ENCODE assay signal across 9 cellular contexts in genomic region chr12:6536894-6537579, GRCh38. TPM values are rescaled to one million over a fixed set of nuclear protein-coding genes. Genes with fewer than 3 reads are reported as not detected.
DNase-seq lines count a peak whose midpoint lies in the region; ATAC-seq and TF ChIP-seq lines count a peak whose summit lies in the region.
"Had no signal": no experiment of that assay in that cellular context is flagged by ENCODE, and none has a peak within 500 bp of the region (broad histone marks: within the 10 kb centered on the region; RNA-seq: fewer than 3 reads in every experiment).

No MANE protein-coding gene starts in this region.

- H3K4me3 ChIP-seq in WI38 (ENCODE audit: low read depth, low read length) (peak overlapping the region; percentile 99), fibroblast of the aortic adventitia (ENCODE audit: low read depth, low read length) (peak overlapping the region; percentile 92)

- peaks cover 80% of the 10 kb centered on the region for H3K4me1 Mint-ChIP-seq in stimulated activated memory B cell treated with anti-CD40 and anti-IgM and Interleukin-4, amounts not matched to agents 10 μg/mL and 1 μg/mL and 100 μg/mL, for 72 hours

- DNase-seq in DMS53 (lab: John Stamatoyannopoulos, UW) (peak; percentile 68), DMS53 treated with DMSO at 0.1 percent for 48 hours (lab: John Stamatoyannopoulos, UW; ENCODE audit: unreplicated experiment) (no peak), fibroblast of the aortic adventitia (ENCODE audit: low read depth) (peak; percentile 12), inferior parietal cortex (ENCODE audit: extremely low spot score) (no peak), retina (no peak)
- DNase-seq: NCI-H1436 treated with DMSO at 0.1 percent for 48 hours had no signal

- H3K27ac Mint-ChIP-seq in stimulated activated memory B cell treated with anti-CD40 and anti-IgM and Interleukin-4, amounts not matched to agents 10 μg/mL and 1 μg/mL and 100 μg/mL, for 72 hours: peak overlapping the region; percentile 98

- H3K4me3 Mint-ChIP-seq in stimulated activated memory B cell treated with anti-CD40 and anti-IgM and Interleukin-4, amounts not matched to agents 10 μg/mL and 1 μg/mL and 100 μg/mL, for 72 hours: peak overlapping the region; percentile 92

- peaks cover 52% of the 10 kb centered on the region for H3K36me3 Mint-ChIP-seq in stimulated activated memory B cell treated with anti-CD40 and anti-IgM and Interleukin-4, amounts not matched to agents 10 μg/mL and 1 μg/mL and 100 μg/mL, for 72 hours

- H3K9me3 Mint-ChIP-seq in stimulated activated memory B cell treated with anti-CD40 and anti-IgM and Interleukin-4, amounts not matched to agents 10 μg/mL and 1 μg/mL and 100 μg/mL, for 72 hours: no peaks in the 10 kb centered on the region

- TF ChIP-seq CTCF in WI38 (IDR thresholded peaks at IDR 0.05; ENCODE audit: low read depth, low read length) (no peak), fibroblast of the aortic adventitia (IDR thresholded peaks at IDR 0.05; ENCODE audit: insufficient read depth, low read length) (no peak)

- ATAC-seq in stimulated activated memory B cell treated with anti-CD40 and anti-IgM and Interleukin-4, amounts not matched to agents 10 μg/mL and 1 μg/mL and 100 μg/mL, for 72 hours: no peak
- ATAC-seq in GM21825 (IDR thresholded peaks at IDR 0.05; ENCODE audit: unreplicated experiment): no peak

- H3K27me3 Mint-ChIP-seq in stimulated activated memory B cell treated with anti-CD40 and anti-IgM and Interleukin-4, amounts not matched to agents 10 μg/mL and 1 μg/mL and 100 μg/mL, for 72 hours: no peaks in the 10 kb centered on the region

RNA-seq across cellular contexts. Expression of gene GAPDH, which starts 2.7 kb away (rescaled TPM):
- total RNA-seq in fibroblast of the aortic adventitia (ENCODE audit: low replicate concordance): 1,521 and 5,776 TPM in 2 replicates

RNA-seq across cellular contexts. Expression of gene IFFO1, which starts 18.8 kb away (rescaled TPM):
- 12.7 and 17.2 TPM in 2 replicates for total RNA-seq in fibroblast of the aortic adventitia (ENCODE audit: low replicate concordance)

RNA-seq across cellular contexts. Expression of gene NOP2, which starts 31.1 kb away (rescaled TPM):
- 24.0 and 54.6 TPM in 2 replicates for total RNA-seq in fibroblast of the aortic adventitia (ENCODE audit: low replicate concordance)

RNA-seq across cellular contexts. Expression of gene NCAPD2, which starts 43.1 kb away (rescaled TPM):
- total RNA-seq in fibroblast of the aortic adventitia (ENCODE audit: low replicate concordance): 43.1 and 45.1 TPM in 2 replicates

RNA-seq across cellular contexts. Expression of gene MRPL51, which starts 44.0 kb away (rescaled TPM):
- 113 and 167 TPM in 2 replicates for total RNA-seq in fibroblast of the aortic adventitia (ENCODE audit: low replicate concordance)

Comparison
In these comparisons a context has a peak if more than half of its experiments do, and no peak if none do; other contexts are left out.
1. DNase-seq: peak in DMS53 (single experiment) and fibroblast of the aortic adventitia (single experiment); none in DMS53 treated with DMSO at 0.1 percent for 48 hours (single experiment), inferior parietal cortex (single experiment) and retina (single experiment).